In genomic region chrX:108199691-108200090, GRCh38 we compare ENCODE assay signal across 8 cellular contexts.
DNase-seq lines count a peak whose midpoint lies in the region; ATAC-seq, FAIRE-seq and TF ChIP-seq lines count a peak whose summit lies in the region.

No MANE protein-coding gene starts in this region.

- peak; percentile 60 for ATAC-seq in HG02981 (IDR thresholded peaks at IDR 0.05; ENCODE audit: unreplicated experiment)
- no peak for ATAC-seq in thoracic aorta (ENCODE audit: insufficient number of reproducible peaks, low FRiP score, low read depth)
- ATAC-seq in HG03135 (IDR thresholded peaks at IDR 0.05; ENCODE audit: unreplicated experiment), result no peak

- H3K9me3 Mint-ChIP-seq in activated CD4-positive, alpha-beta T cell treated with anti-CD3 and anti-CD28 coated beads, Interleukin-2, amount 10 ng/mL, durations not matched to agents 7 days and 5 days, result no peaks in the 10 kb centered on the region

- H3K4me1 Mint-ChIP-seq in activated CD4-positive, alpha-beta T cell treated with anti-CD3 and anti-CD28 coated beads, Interleukin-2, amount 10 ng/mL, durations not matched to agents 7 days and 5 days, result no peaks in the 10 kb centered on the region

- no peak overlapping the region for H3K4me3 ChIP-seq in foreskin fibroblast (ENCODE audit: low read depth in 1 of 2, low read length in 2 of 2)
- no peak overlapping the region for H3K4me3 ChIP-seq in thoracic aorta

- H3K27ac ChIP-seq in thoracic aorta, result no peak overlapping the region

- TF ChIP-seq CTCF in foreskin fibroblast (IDR thresholded peaks at IDR 0.05; ENCODE audit: low read depth, low read length), result peak; percentile 44
- TF ChIP-seq CTCF in thoracic aorta (IDR thresholded peaks at IDR 0.05), result peak; percentile 53

- no peaks in the 10 kb centered on the region for H3K27me3 ChIP-seq in thoracic aorta (replicated peaks; ENCODE audit: insufficient read depth)

- peak; percentile 84 for FAIRE-seq in RCC 7860 (lab: Jason Lieb, UNC)

- no peaks in the 10 kb centered on the region for H3K4me1 ChIP-seq in thoracic aorta (ENCODE audit: control insufficient read depth in 1 of 2, low read depth in 2 of 2)

- CTCF ChIA-PET in activated CD4-positive, alpha-beta T cell treated with anti-CD3 and anti-CD28 coated beads, Interleukin-2, amount 10 ng/mL, durations not matched to agents 7 days and 5 days (lab: Charles Lee), result interaction anchor here (1.3 kb wide), 1 partner anchor 9 kb away, joined by 3 read pairs; no protein-coding TSS in a partner anchor

- H3K27me3 Mint-ChIP-seq in activated CD4-positive, alpha-beta T cell treated with anti-CD3 and anti-CD28 coated beads, Interleukin-2, amount 10 ng/mL, durations not matched to agents 7 days and 5 days, result peaks cover 5% of the 10 kb centered on the region

- DNase-seq in activated CD4-positive, alpha-beta T cell treated with anti-CD3 and anti-CD28 coated beads, Interleukin-2, amount 10 ng/mL, durations not matched to agents 7 days and 5 days, result peak; percentile 7
- no peak for DNase-seq in activated CD4-positive, alpha-beta T cell treated with anti-CD3 and anti-CD28 coated beads for 1 hour
- DNase-seq in RCC 7860 (ENCODE audit: low spot score), result peak; percentile 8
- DNase-seq in foreskin fibroblast, result peak; percentile 23 to 71
- no peak for DNase-seq in thoracic aorta (ENCODE audit: low spot score)
- no peak for DNase-seq in GDM1 (lab: John Stamatoyannopoulos, UW)

- POLR2A ChIA-PET in activated CD4-positive, alpha-beta T cell treated with anti-CD3 and anti-CD28 coated beads, Interleukin-2, amount 10 ng/mL, durations not matched to agents 7 days and 5 days (lab: Charles Lee), result no interaction called here

- no peak overlapping the region for H3K4me3 Mint-ChIP-seq in activated CD4-positive, alpha-beta T cell treated with anti-CD3 and anti-CD28 coated beads, Interleukin-2, amount 10 ng/mL, durations not matched to agents 7 days and 5 days

- H3K36me3 ChIP-seq in thoracic aorta, result no peaks in the 10 kb centered on the region

- H3K36me3 Mint-ChIP-seq in activated CD4-positive, alpha-beta T cell treated with anti-CD3 and anti-CD28 coated beads, Interleukin-2, amount 10 ng/mL, durations not matched to agents 7 days and 5 days (ENCODE audit: low read depth), result no peaks in the 10 kb centered on the region

- H3K27ac Mint-ChIP-seq in activated CD4-positive, alpha-beta T cell treated with anti-CD3 and anti-CD28 coated beads, Interleukin-2, amount 10 ng/mL, durations not matched to agents 7 days and 5 days, result no peak overlapping the region

- H3K9me3 ChIP-seq in thoracic aorta, result no peaks in the 10 kb centered on the region

Comparison
In these comparisons a context has a peak if more than half of its experiments do, and no peak if none do; other contexts are left out.
1. DNase-seq: peak in activated CD4-positive, alpha-beta T cell treated with anti-CD3 and anti-CD28 coated beads, Interleukin-2, amount 10 ng/mL, durations not matched to agents 7 days and 5 days (single experiment), RCC 7860 (single experiment) and foreskin fibroblast (2 of 2); none in activated CD4-positive, alpha-beta T cell treated with anti-CD3 and anti-CD28 coated beads for 1 hour (single experiment), thoracic aorta (single experiment) and GDM1 (single experiment).